In the genomic region with DNA sequence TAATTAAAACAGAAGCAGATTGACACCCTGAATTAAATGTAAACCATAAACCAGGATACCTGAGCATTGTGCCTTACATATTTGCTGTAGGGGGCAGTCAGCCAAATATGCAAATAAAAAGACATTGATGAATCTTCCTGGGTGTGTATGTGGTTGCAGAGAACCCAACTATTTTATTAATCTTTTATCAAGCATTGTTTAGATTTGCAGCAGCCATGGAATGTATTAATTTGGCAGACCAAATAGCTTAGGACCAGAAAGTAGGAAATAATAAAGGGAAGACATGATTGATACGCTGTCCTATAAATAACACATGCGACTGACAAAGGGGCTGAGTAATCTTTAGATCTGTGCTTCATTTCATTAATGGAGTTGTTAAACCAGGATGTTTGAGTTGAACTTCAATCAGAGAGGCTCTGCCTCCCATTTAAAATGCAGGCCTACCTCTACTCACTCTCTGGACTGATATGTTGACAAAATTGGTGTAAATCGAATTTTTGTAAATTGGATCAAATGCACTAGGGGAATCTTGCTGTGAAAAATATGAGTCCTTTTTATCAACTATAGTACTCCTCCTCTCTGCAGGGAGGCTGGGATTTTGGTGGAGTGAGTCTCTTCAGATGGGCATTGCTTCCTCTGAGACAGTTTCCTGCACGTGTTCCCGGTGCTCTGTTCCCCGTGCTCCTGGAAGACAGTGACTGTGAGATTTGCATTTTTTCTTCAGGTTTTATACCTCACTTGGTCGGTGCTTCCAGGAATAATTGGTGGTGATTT, we compare ENCODE assay signal across 16 cellular contexts. TPM values are rescaled to one million over a fixed set of nuclear protein-coding genes. Genes with fewer than 3 reads are reported as not detected.
DNase-seq lines count a peak whose midpoint lies in the region; ATAC-seq, FAIRE-seq and TF ChIP-seq lines count a peak whose summit lies in the region.
"Had no signal": no experiment of that assay in that cellular context is flagged by ENCODE, and none has a peak within 500 bp of the region (broad histone marks: within the 10 kb centered on the region; RNA-seq: fewer than 3 reads in every experiment).

No MANE protein-coding gene starts in this region.

- DNase-seq in Karpas-422: no peak
- DNase-seq in H1 (ENCODE audit: low read depth in 1 of 2, low spot score in 2 of 2): no peak
- no peak for DNase-seq in natural killer cell treated with Interleukin-12 subunit alpha and Interleukin-12 subunit beta and Interleukin-15 and Interleukin-18, amount 100 ng/mL, for 72 hours (ENCODE audit: low spot score)
- no peak for DNase-seq in stimulated activated CD4-positive, alpha-beta T cell treated with anti-CD3 and anti-CD28 coated beads, Interleukin-15, amount 100 ng/mL, for 24 hours
- DNase-seq: C1 segment of cervical spinal cord, DND-41, GDM1, H7, NCI-H2081 treated with DMSO at 0.1 percent for 48 hours, NCI-H774, PC-9, T-helper 17 cell had no signal

- no peak for TF ChIP-seq RAD21 in H1 (IDR thresholded peaks at IDR 0.05 in 1 of 2, conservative IDR thresholded peaks at IDR 0.05 in 1 of 2; ENCODE audit: low read depth in 2 of 2, low read length in 2 of 2)

- H3K27me3 Mint-ChIP-seq in natural killer cell treated with Interleukin-12 subunit alpha and Interleukin-12 subunit beta and Interleukin-15 and Interleukin-18, amount 100 ng/mL, for 72 hours: peaks cover 0 to 4% of the 10 kb centered on the region in 2 donors

- no peaks in the 10 kb centered on the region for H3K23me2 ChIP-seq in H1 (ENCODE audit: low read depth, low read length)

- H3K79me1 ChIP-seq in H1 (ENCODE audit: low read depth, low read length): no peaks in the 10 kb centered on the region

- H3K27ac ChIP-seq in BLaER1 treated with 17β-estradiol and CSF1 and Interleukin-3, amounts not matched to agents 10 nM and 100 nM: peak overlapping the region in 1 of 11 experiments; percentile 43; a peak in 2 of 22 replicates
- H3K27ac ChIP-seq in Karpas-422 (ENCODE audit: low read length) (no peak overlapping the region), H1 (ENCODE audit: low read depth, low read length) (no peak overlapping the region)
- H3K27ac ChIP-seq: A549, PC-9 had no signal

- H4K5ac ChIP-seq in H1 (ENCODE audit: insufficient read length, low read depth, low read length): no peak overlapping the region

- peak overlapping the region; percentile 34 to 71 (median 58) for H3K4me2 ChIP-seq in BLaER1 treated with 17β-estradiol and CSF1 and Interleukin-3, amounts not matched to agents 10 nM and 100 nM
- H3K4me2 ChIP-seq in Karpas-422 (ENCODE audit: low read depth, low read length, poor library complexity, severe bottlenecking) (peak overlapping the region; percentile 39), H1 (ENCODE audit: insufficient read depth in 1 of 2, low read depth in 2 of 2, low read length in 2 of 2) (no peak overlapping the region)
- H3K4me2 ChIP-seq: A549, PC-9 had no signal

- no peaks in the 10 kb centered on the region for H3K9me3 Mint-ChIP-seq in natural killer cell treated with Interleukin-12 subunit alpha and Interleukin-12 subunit beta and Interleukin-15 and Interleukin-18, amount 100 ng/mL, for 72 hours

- 21% methylated on average over 7 of the region's 7 CpGs; no CpG with 5 or more reads in 1 of the 2 experiments for WGBS in H1 (ENCODE audit: extremely low coverage in 1 of 2, insufficient coverage in 1 of 2, insufficient read length in 1 of 2, insufficient replicate concordance in 2 of 2, low coverage in 1 of 2, low lambda C conversion rate in 2 of 2, missing lambda C conversion rate in 1 of 2), 2 experiments

- no peak overlapping the region for H4K8ac ChIP-seq in H1 (ENCODE audit: extremely low read depth, insufficient read depth, low read length)

- H3K4me3 ChIP-seq in BLaER1 treated with 17β-estradiol and CSF1 and Interleukin-3, amounts not matched to agents 10 nM and 100 nM: no peak overlapping the region
- no peak overlapping the region for H3K4me3 ChIP-seq in Karpas-422 (ENCODE audit: low read length)
- no peak overlapping the region for H3K4me3 ChIP-seq in H1 (ENCODE audit: extremely low read depth in 1 of 4, insufficient read depth in 2 of 4, low read depth in 3 of 4, low read length in 4 of 4)
- H3K4me3 ChIP-seq: A549, PC-9 had no signal

- H3K36me3 ChIP-seq in BLaER1 treated with 17β-estradiol and CSF1 and Interleukin-3, amounts not matched to agents 10 nM and 100 nM: peaks cover 0 to 14% (median 0%) of the 10 kb centered on the region in 11 experiments; a peak in 3 of 22 replicates
- H3K36me3 ChIP-seq in Karpas-422 (ENCODE audit: insufficient read depth, low read length) (no peaks in the 10 kb centered on the region), H1 (ENCODE audit: control insufficient read depth in 2 of 4, insufficient read depth in 4 of 4, low read length in 3 of 4) (no peaks in the 10 kb centered on the region)

- no peak overlapping the region for H2BK20ac ChIP-seq in H1 (ENCODE audit: low read length)

- no peaks in the 10 kb centered on the region for H3K4me1 Mint-ChIP-seq in natural killer cell treated with Interleukin-12 subunit alpha and Interleukin-12 subunit beta and Interleukin-15 and Interleukin-18, amount 100 ng/mL, for 72 hours (ENCODE audit: low read depth in 2 of 2)
- H3K4me1 Mint-ChIP-seq: T-helper 17 cell had no signal

- H3K56ac ChIP-seq in H1 (replicated peaks; ENCODE audit: insufficient read length, low read depth, low read length): no peak overlapping the region

- H3K14ac ChIP-seq in H1 (ENCODE audit: insufficient read length): no peak overlapping the region

- no peak overlapping the region for H2BK12ac ChIP-seq in H1 (ENCODE audit: low read depth, low read length)

- no peak overlapping the region for H3K23ac ChIP-seq in H1 (ENCODE audit: insufficient read length)

- H3K9ac ChIP-seq in BLaER1 treated with 17β-estradiol and CSF1 and Interleukin-3, amounts not matched to agents 10 nM and 100 nM: no peak overlapping the region; a peak in 1 of 22 replicates
- H3K9ac ChIP-seq in Karpas-422 (ENCODE audit: low read length) (no peak overlapping the region), H1 (replicated peaks in 1 of 4; ENCODE audit: extremely low read depth in 1 of 4, low read depth in 3 of 4, low read length in 3 of 4) (no peak overlapping the region)

- no peak overlapping the region for H4K91ac ChIP-seq in H1 (replicated peaks; ENCODE audit: insufficient read length, low read length)

- no peak for TF ChIP-seq EP300 in H1 (IDR thresholded peaks at IDR 0.05; ENCODE audit: borderline replicate concordance in 1 of 2, low read depth in 2 of 2, low read length in 2 of 2)

- no peaks in the 10 kb centered on the region for H3K9me3 ChIP-seq in BLaER1 treated with 17β-estradiol and CSF1 and Interleukin-3, amounts not matched to agents 10 nM and 100 nM (replicated peaks in 1 of 11)
- no peaks in the 10 kb centered on the region for H3K9me3 ChIP-seq in Karpas-422 (ENCODE audit: low read length)
- H3K9me3 ChIP-seq in H1 (ENCODE audit: insufficient read depth in 2 of 2, low read depth in 1 of 2, low read length in 1 of 2): no peaks in the 10 kb centered on the region
- H3K9me3 ChIP-seq: A549 had no signal

- no peak for TF ChIP-seq POLR2A in H1 (IDR thresholded peaks at IDR 0.05; ENCODE audit: control extremely low read depth in 1 of 2, low read depth in 2 of 2, low read length in 2 of 2)

- H2BK5ac ChIP-seq in H1 (ENCODE audit: low read depth, low read length): no peak overlapping the region

- H2BK120ac ChIP-seq in H1 (replicated peaks; ENCODE audit: low read depth, low read length): no peak overlapping the region

- no peak overlapping the region for H3K27ac Mint-ChIP-seq in natural killer cell treated with Interleukin-12 subunit alpha and Interleukin-12 subunit beta and Interleukin-15 and Interleukin-18, amount 100 ng/mL, for 72 hours
- H3K27ac Mint-ChIP-seq: T-helper 17 cell had no signal

- no peak overlapping the region for H3K18ac ChIP-seq in H1 (ENCODE audit: extremely low read depth, low read length)

- H3K27me3 ChIP-seq in BLaER1 treated with 17β-estradiol and CSF1 and Interleukin-3, amounts not matched to agents 10 nM and 100 nM: no peaks in the 10 kb centered on the region
- H3K27me3 ChIP-seq in Karpas-422 (ENCODE audit: low read length) (0 out of 2 replicates have a peak, but pooled peaks cover 4% of the 10 kb centered on the region), H1 (replicated peaks in 1 of 4; ENCODE audit: control insufficient read depth in 3 of 4, extremely low read depth in 1 of 4, insufficient read depth in 3 of 4, low read length in 3 of 4) (peaks cover 82 to 97% (median 91%) of the 10 kb centered on the region in 4 experiments)

- no peak for ATAC-seq in natural killer cell treated with Interleukin-12 subunit alpha and Interleukin-12 subunit beta and Interleukin-15 and Interleukin-18, amount 100 ng/mL, for 72 hours
- ATAC-seq in GM18907 (IDR thresholded peaks at IDR 0.05; ENCODE audit: unreplicated experiment): no peak
- ATAC-seq: A549, T-helper 17 cell had no signal

- H2AK5ac ChIP-seq in H1 (ENCODE audit: low read depth, low read length): no peak overlapping the region

- H3K4me1 ChIP-seq in BLaER1 treated with 17β-estradiol and CSF1 and Interleukin-3, amounts not matched to agents 10 nM and 100 nM: peaks cover 16 to 84% (median 48%) of the 10 kb centered on the region in 10 experiments
- H3K4me1 ChIP-seq in Karpas-422 (ENCODE audit: low read length): peaks cover 29% of the 10 kb centered on the region
- peaks cover 0 to 7% (median 3%) of the 10 kb centered on the region in 4 experiments; a peak in 2 of 7 replicates for H3K4me1 ChIP-seq in H1 (replicated peaks in 1 of 4; ENCODE audit: control insufficient read depth in 3 of 4, insufficient read depth in 4 of 4, low read length in 3 of 4)

- H3K79me2 ChIP-seq in Karpas-422 (ENCODE audit: low read length): no peaks in the 10 kb centered on the region
- no peaks in the 10 kb centered on the region for H3K79me2 ChIP-seq in H1 (ENCODE audit: control insufficient read depth in 1 of 2, insufficient read depth in 2 of 2, low read length in 2 of 2)

- H3K36me3 Mint-ChIP-seq in natural killer cell treated with Interleukin-12 subunit alpha and Interleukin-12 subunit beta and Interleukin-15 and Interleukin-18, amount 100 ng/mL, for 72 hours: no peaks in the 10 kb centered on the region

- FAIRE-seq in H1 (lab: Jason Lieb, UNC): no peak
- FAIRE-seq: A549 had no signal

- H3K4ac ChIP-seq in H1 (replicated peaks; ENCODE audit: insufficient read length, low read depth, low read length): no peak overlapping the region

- no peaks in the 10 kb centered on the region for H3K9me2 ChIP-seq in Karpas-422 (replicated peaks; ENCODE audit: insufficient read depth, low read length)

- POLR2A ChIA-PET in H1 (lab: Charles Lee; ENCODE audit: partially characterized antibody): no interaction called here

- no peak overlapping the region for H3K4me3 Mint-ChIP-seq in natural killer cell treated with Interleukin-12 subunit alpha and Interleukin-12 subunit beta and Interleukin-15 and Interleukin-18, amount 100 ng/mL, for 72 hours
- H3K4me3 Mint-ChIP-seq: T-helper 17 cell had no signal

- peaks cover 8 to 95% (median 84%) of the 10 kb centered on the region in 11 experiments; a peak in 21 of 22 replicates for H4K20me1 ChIP-seq in BLaER1 treated with 17β-estradiol and CSF1 and Interleukin-3, amounts not matched to agents 10 nM and 100 nM
- peaks cover 71% of the 10 kb centered on the region for H4K20me1 ChIP-seq in Karpas-422 (ENCODE audit: insufficient read depth, low read depth, low read length)
- H4K20me1 ChIP-seq in H1 (replicated peaks in 1 of 2; ENCODE audit: control insufficient read depth in 1 of 2, insufficient read depth in 2 of 2, low read length in 2 of 2): peaks cover 33 to 34% of the 10 kb centered on the region in 2 experiments

- H2BK15ac ChIP-seq in H1 (ENCODE audit: low read length): no peak overlapping the region

- no peak for TF ChIP-seq CTCF in H1 (IDR thresholded peaks at IDR 0.05; ENCODE audit: control extremely low read depth in 1 of 3, insufficient read depth in 1 of 3, low read depth in 1 of 3, low read length in 3 of 3)

- H2AFZ ChIP-seq in Karpas-422 (ENCODE audit: low read length): no peak overlapping the region
- no peak overlapping the region for H2AFZ ChIP-seq in H1 (ENCODE audit: low read length)
- H2AFZ ChIP-seq: PC-9 had no signal

- CTCF ChIA-PET in H1 (lab: Charles Lee; ENCODE audit: partially characterized antibody): no interaction called here

RNA-seq across cellular contexts. Expression of a gene that starts 11.8 kb away (rescaled TPM):
- total RNA-seq in Karpas-422 (2014; rRNA removed; shearing (Covaris generic); ENCODE audit: low replicate concordance): 31.0 and 38.5 TPM in 2 replicates
- polyA plus RNA-seq in PFSK-1 (2012; ENCODE audit: insufficient read length, low read depth): 16.9 TPM
- total RNA-seq in H1 (2021; fragmentation: NEBNext Ultra II Directional; extraction: Animal tissue kit (Norgen Biotek cat#: 25700)): 95.3 and 101 TPM in 2 replicates
- 25.9 and 44.3 TPM in 2 replicates for polyA plus RNA-seq in H1 (2011; rRNA removed)
- polyA plus RNA-seq in H1 (2011; cell fraction: cytosol; rRNA removed): 27.8 TPM
- polyA plus RNA-seq in H1 (2011; cell fraction: nucleus; rRNA removed): 132 TPM
- polyA plus RNA-seq in H1 (2012, experiment 1 of 2): 77.3 to 113 TPM (median 88.3 TPM) in 4 replicates
- 20.6 TPM for polyA plus RNA-seq in H1 (2012, experiment 2 of 2)
- 47.8 TPM for polyA plus RNA-seq in H1 (2013, experiment 1 of 2)
- 42.8 TPM for polyA plus RNA-seq in H1 (2013, experiment 2 of 2)
- 71.0 and 86.4 TPM in 2 replicates for polyA minus RNA-seq in H1 (2011; rRNA and poly(A)+ RNA removed)
- polyA minus RNA-seq in H1 (2011; cell fraction: cytosol; rRNA and poly(A)+ RNA removed): 92.1 TPM
- polyA minus RNA-seq in H1 (2011; cell fraction: nucleus; rRNA and poly(A)+ RNA removed): 279 TPM
- total RNA-seq in natural killer cell treated with Interleukin-12 subunit alpha and Interleukin-12 subunit beta and Interleukin-15 and Interleukin-18, amount 100 ng/mL, for 72 hours: 10 to 100 TPM; 14.3 to 43.0 TPM
- total RNA-seq: PC-9 had no signal

Comparison
In these comparisons a context has a peak if more than half of its experiments do, and no peak if none do; other contexts are left out.
1. H3K4me2 ChIP-seq: peak in BLaER1 treated with 17β-estradiol and CSF1 and Interleukin-3, amounts not matched to agents 10 nM and 100 nM (11 of 11) and Karpas-422 (single experiment); none in H1 (0 of 2).